ENCODE assay signal across 18 cellular contexts in the genomic region with DNA sequence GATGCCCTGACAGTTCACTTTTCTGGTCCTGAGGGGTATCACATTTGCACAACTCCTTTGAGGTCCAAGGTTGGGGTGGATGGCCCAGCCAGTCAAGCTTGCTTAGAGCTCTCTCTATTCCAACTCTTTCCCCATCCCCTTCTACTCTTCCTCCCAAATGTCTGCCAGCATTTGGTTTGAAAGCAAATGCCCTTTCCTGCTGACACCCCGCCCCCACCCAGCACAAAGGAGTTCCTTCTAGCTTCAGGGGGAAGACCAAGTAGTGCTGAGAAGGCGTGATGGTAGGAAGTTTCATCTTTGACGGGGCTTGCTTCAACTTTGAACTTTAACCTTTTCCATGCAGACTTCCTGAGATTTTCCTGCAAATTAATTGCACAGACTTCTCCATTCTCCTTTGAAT.
DNase-seq lines count a peak whose midpoint lies in the region; ATAC-seq and TF ChIP-seq lines count a peak whose summit lies in the region.
"Had no signal": no experiment of that assay in that cellular context is flagged by ENCODE, and none has a peak within 500 bp of the region (broad histone marks: within the 10 kb centered on the region; RNA-seq: fewer than 3 reads in every experiment).

No MANE protein-coding gene starts in this region.

- TF ChIP-seq CTCF in Caco-2 (IDR thresholded peaks at IDR 0.05; ENCODE audit: insufficient read depth in 1 of 2, low read depth in 1 of 2, low read length in 1 of 2, severe bottlenecking in 1 of 2, unreplicated experiment in 1 of 2) (no peak), esophagus squamous epithelium (IDR thresholded peaks at IDR 0.05) (no peak), nephron (IDR thresholded peaks at IDR 0.05; ENCODE audit: unreplicated experiment in 3 of 3) (no peak)

- H3K9me3 Mint-ChIP-seq in Caco-2 (ENCODE audit: unreplicated experiment) (no peaks in the 10 kb centered on the region), nephron (no peaks in the 10 kb centered on the region)
- no peaks in the 10 kb centered on the region for H3K9me3 Mint-ChIP-seq in activated CD8-positive, alpha-beta T cell treated with anti-CD3 and anti-CD28 coated beads, Interleukin-2, amount 10 ng/mL, durations not matched to agents 7 days and 5 days (ENCODE audit: insufficient read depth)
- H3K9me3 Mint-ChIP-seq: activated T-helper 17 cell treated with anti-CD3 and anti-CD28 coated beads, Interleukin-2, amount 50 U/mL, for 72 hours had no signal

- CTCF ChIA-PET in Caco-2 (lab: Charles Lee) = interaction anchor here (0.5 to 2.2 kb wide), 3 partner anchors 34 to 103 kb away, joined by 3 to 10 read pairs (median 3); no protein-coding TSS in a partner anchor
- CTCF ChIA-PET in activated CD8-positive, alpha-beta T cell treated with anti-CD3 and anti-CD28 coated beads, Interleukin-2, amount 10 ng/mL, durations not matched to agents 7 days and 5 days (lab: Charles Lee) = no interaction called here

- H3K4me1 ChIP-seq in Caco-2 (peaks cover 50% of the 10 kb centered on the region), esophagus squamous epithelium (peaks cover 11 to 59% (median 12%) of the 10 kb centered on the region in 3 donors)
- H3K4me1 ChIP-seq: pancreas had no signal

- 20% methylated on average over 1 to 2 of the region's 3 CpGs for WGBS in esophagus squamous epithelium, 2 donors

- TF ChIP-seq POLR2A in esophagus squamous epithelium (IDR thresholded peaks at IDR 0.05) = no peak

- DNase-seq in Caco-2 (no peak), RPMI7951 (ENCODE audit: low read depth) (peak; percentile 11), esophagus squamous epithelium (lab: John Stamatoyannopoulos, UW) (no peak), NCI-H2227 (lab: John Stamatoyannopoulos, UW; ENCODE audit: unreplicated experiment) (no peak), H7 (no peak)
- DNase-seq in activated CD8-positive, alpha-beta T cell treated with anti-CD3 and anti-CD28 coated beads, Interleukin-2, amount 10 ng/mL, durations not matched to agents 7 days and 5 days = no peak
- DNase-seq: activated CD4-positive, alpha-beta T cell treated with anti-CD3 and anti-CD28 coated beads, Interleukin-2, amount 50 U/mL, for 48 hours; DMS 273 treated with DMSO at 0.1 percent for 48 hours; hippocampal formation; lower lobe of right lung; NCI-H187; NCI-H524 treated with DMSO at 0.1 percent for 48 hours; pancreas; RPMI8226; substantia nigra had no signal

- peak overlapping the region; percentile 95 for H3K27ac Mint-ChIP-seq in Caco-2 (ENCODE audit: unreplicated experiment)
- H3K27ac Mint-ChIP-seq in nephron = peak overlapping the region; percentile 81 to 95 (median 91)
- no peak overlapping the region for H3K27ac Mint-ChIP-seq in activated CD8-positive, alpha-beta T cell treated with anti-CD3 and anti-CD28 coated beads, Interleukin-2, amount 10 ng/mL, durations not matched to agents 7 days and 5 days
- H3K27ac Mint-ChIP-seq: activated T-helper 17 cell treated with anti-CD3 and anti-CD28 coated beads, Interleukin-2, amount 50 U/mL, for 72 hours had no signal

- H3K9me3 ChIP-seq in Caco-2 (no peaks in the 10 kb centered on the region), esophagus squamous epithelium (no peaks in the 10 kb centered on the region)
- H3K9me3 ChIP-seq: lower lobe of right lung, pancreas had no signal

- H3K27ac ChIP-seq in esophagus squamous epithelium = peak overlapping the region; percentile 34 to 77 (median 68)

- intact Hi-C loops in Caco-2 (cut with micrococcal nuclease; ENCODE audit: unreplicated experiment) = loop anchor here (1.0 to 5.0 kb wide), 4 partner anchors 24 to 180 kb away; no protein-coding TSS in a partner anchor
- intact Hi-C loops in esophagus squamous epithelium (cut with DNase I) = no loop called here

- H3K36me3 ChIP-seq in Caco-2 (ENCODE audit: control insufficient read depth, insufficient read depth, low read length) (no peaks in the 10 kb centered on the region), esophagus squamous epithelium (no peaks in the 10 kb centered on the region), H7 (replicated peaks; ENCODE audit: control insufficient read depth, insufficient read depth, low read length) (no peaks in the 10 kb centered on the region)
- H3K36me3 ChIP-seq: lower lobe of right lung, pancreas had no signal

- H3K4me1 Mint-ChIP-seq in Caco-2 (ENCODE audit: low read depth, unreplicated experiment) (peaks cover 61% of the 10 kb centered on the region), nephron (peaks cover 74% of the 10 kb centered on the region)
- H3K4me1 Mint-ChIP-seq in activated CD8-positive, alpha-beta T cell treated with anti-CD3 and anti-CD28 coated beads, Interleukin-2, amount 10 ng/mL, durations not matched to agents 7 days and 5 days (ENCODE audit: low read depth) = peaks cover 26% of the 10 kb centered on the region

- no TSS peak for BruUV-seq in Caco-2 (replicated peaks; lab: Mats Ljungman, UMichigan)

- H3K27me3 Mint-ChIP-seq in Caco-2 (ENCODE audit: insufficient read depth, unreplicated experiment) (no peaks in the 10 kb centered on the region), nephron (ENCODE audit: low read depth) (peaks cover 3% of the 10 kb centered on the region)
- no peaks in the 10 kb centered on the region for H3K27me3 Mint-ChIP-seq in activated CD8-positive, alpha-beta T cell treated with anti-CD3 and anti-CD28 coated beads, Interleukin-2, amount 10 ng/mL, durations not matched to agents 7 days and 5 days (ENCODE audit: low read depth)
- H3K27me3 Mint-ChIP-seq: activated T-helper 17 cell treated with anti-CD3 and anti-CD28 coated beads, Interleukin-2, amount 50 U/mL, for 72 hours had no signal

- H3K36me3 Mint-ChIP-seq in Caco-2 (ENCODE audit: insufficient read depth, unreplicated experiment) = peaks cover 54% of the 10 kb centered on the region
- peaks cover 8% of the 10 kb centered on the region for H3K36me3 Mint-ChIP-seq in nephron (ENCODE audit: low read depth)
- H3K36me3 Mint-ChIP-seq in activated CD8-positive, alpha-beta T cell treated with anti-CD3 and anti-CD28 coated beads, Interleukin-2, amount 10 ng/mL, durations not matched to agents 7 days and 5 days (ENCODE audit: low read depth) = peaks cover 12% of the 10 kb centered on the region

- H3K27me3 ChIP-seq in Caco-2 (replicated peaks; ENCODE audit: control insufficient read depth, insufficient read depth, low read length) (no peaks in the 10 kb centered on the region), esophagus squamous epithelium (no peaks in the 10 kb centered on the region), H7 (ENCODE audit: control insufficient read depth, insufficient read depth, low read length) (peaks cover 2% of the 10 kb centered on the region; the same call in 1 of the 2 replicates)
- H3K27me3 ChIP-seq: pancreas had no signal

- H3K4me3 ChIP-seq in Caco-2 (ENCODE audit: low read depth, low read length) (no peak overlapping the region), esophagus squamous epithelium (no peak overlapping the region), H7 (ENCODE audit: insufficient read depth, low read depth, low read length) (no peak overlapping the region)
- H3K4me3 ChIP-seq: lower lobe of right lung, pancreas had no signal

- ATAC-seq in HG03280 (IDR thresholded peaks at IDR 0.05; ENCODE audit: unreplicated experiment) = no peak
- ATAC-seq in activated CD8-positive, alpha-beta T cell treated with anti-CD3 and anti-CD28 coated beads, Interleukin-2, amount 10 ng/mL, durations not matched to agents 7 days and 5 days = no peak
- ATAC-seq: activated T-helper 17 cell treated with anti-CD3 and anti-CD28 coated beads, Interleukin-2, amount 50 U/mL, for 72 hours had no signal

- H3K4me3 Mint-ChIP-seq in Caco-2 (ENCODE audit: unreplicated experiment) (peak overlapping the region; percentile 76), nephron (no peak overlapping the region)
- no peak overlapping the region for H3K4me3 Mint-ChIP-seq in activated CD8-positive, alpha-beta T cell treated with anti-CD3 and anti-CD28 coated beads, Interleukin-2, amount 10 ng/mL, durations not matched to agents 7 days and 5 days
- H3K4me3 Mint-ChIP-seq: activated T-helper 17 cell treated with anti-CD3 and anti-CD28 coated beads, Interleukin-2, amount 50 U/mL, for 72 hours had no signal

- POLR2A ChIA-PET in Caco-2 (lab: Charles Lee) = interaction anchor here (1.0 kb wide), 1 partner anchor 33 kb away, joined by 3 read pairs; no protein-coding TSS in a partner anchor
- POLR2A ChIA-PET in activated CD8-positive, alpha-beta T cell treated with anti-CD3 and anti-CD28 coated beads, Interleukin-2, amount 10 ng/mL, durations not matched to agents 7 days and 5 days (lab: Charles Lee) = no interaction called here
